9 cellular contexts compared by ENCODE assay signal in genomic region chr9:34256104-34256503, GRCh38.
A peak's percentile ranks its signal among the peaks of the same experiment; 100 is the strongest.
DNase-seq lines count a peak whose midpoint lies in the region; ATAC-seq and TF ChIP-seq lines count a peak whose summit lies in the region.
"Had no signal": no experiment of that assay in that cellular context is flagged by ENCODE, and none has a peak within 500 bp of the region (broad histone marks: within the 10 kb centered on the region; RNA-seq: fewer than 3 reads in every experiment).

No MANE protein-coding gene starts in this region.

- H4K20me1 ChIP-seq in BLaER1 treated with 17β-estradiol and CSF1 and Interleukin-3, amounts not matched to agents 10 nM and 100 nM, result peaks cover 3 to 77% (median 36%) of the 10 kb centered on the region in 11 experiments; a peak in 17 of 22 replicates

- H3K9me3 Mint-ChIP-seq in HFFc6, result no peaks in the 10 kb centered on the region

- peak overlapping the region; percentile 88 for H3K27ac Mint-ChIP-seq in HFFc6

- H3K4me2 ChIP-seq in BLaER1 treated with 17β-estradiol and CSF1 and Interleukin-3, amounts not matched to agents 10 nM and 100 nM, result peak overlapping the region; percentile 49 to 99 (median 82)

- peak overlapping the region in 8 of 11 experiments; percentile 14 to 73 (median 52); a peak in 11 of 22 replicates for H3K9ac ChIP-seq in BLaER1 treated with 17β-estradiol and CSF1 and Interleukin-3, amounts not matched to agents 10 nM and 100 nM
- H3K9ac ChIP-seq in liver (ENCODE audit: low read depth in 1 of 2, low read length in 2 of 2), result no peak overlapping the region

- TF ChIP-seq RAD21 in liver (IDR thresholded peaks at IDR 0.05), result peak in 1 of 2 donors; percentile 43

- peaks cover 34 to 69% (median 57%) of the 10 kb centered on the region in 11 experiments for H3K36me3 ChIP-seq in BLaER1 treated with 17β-estradiol and CSF1 and Interleukin-3, amounts not matched to agents 10 nM and 100 nM
- H3K36me3 ChIP-seq in liver (ENCODE audit: control insufficient read depth in 4 of 4, insufficient read depth in 3 of 4, low read depth in 1 of 4, low read length in 3 of 4), result peaks cover 4 to 15% (median 7%) of the 10 kb centered on the region in 4 donors

- no peaks in the 10 kb centered on the region for H3K27me3 ChIP-seq in BLaER1 treated with 17β-estradiol and CSF1 and Interleukin-3, amounts not matched to agents 10 nM and 100 nM
- no peaks in the 10 kb centered on the region for H3K27me3 ChIP-seq in liver (ENCODE audit: control insufficient read depth in 4 of 4, insufficient read depth in 4 of 4, low read length in 3 of 4)

- DNase-seq in HFFc6 (no peak), astrocyte of the cerebellum (ENCODE audit: low read depth) (no peak)
- no peak for DNase-seq in activated CD8-positive, alpha-beta memory T cell treated with anti-CD3 and anti-CD28 coated beads for 24 hours
- DNase-seq: NCI-H1417 treated with DMSO at 0.1 percent for 48 hours had no signal

- peaks cover 46% of the 10 kb centered on the region for H3K4me1 Mint-ChIP-seq in HFFc6 (ENCODE audit: low read depth)

- 94% methylated on average over 6 of the region's 6 CpGs for WGBS in liver

- in situ Hi-C loops in astrocyte of the cerebellum (cut with HindIII; ENCODE audit: low sequenced_read_pairs), result no loop called here

- peaks cover 26 to 85% (median 73%) of the 10 kb centered on the region in 10 experiments for H3K4me1 ChIP-seq in BLaER1 treated with 17β-estradiol and CSF1 and Interleukin-3, amounts not matched to agents 10 nM and 100 nM
- peaks cover 0 to 13% (median 11%) of the 10 kb centered on the region in 4 donors for H3K4me1 ChIP-seq in liver (ENCODE audit: control insufficient read depth in 4 of 4, insufficient read depth in 4 of 4, low read length in 3 of 4)

- H3K27ac ChIP-seq in BLaER1 treated with 17β-estradiol and CSF1 and Interleukin-3, amounts not matched to agents 10 nM and 100 nM, result peak overlapping the region in 8 of 11 experiments; percentile 42 to 74 (median 55); a peak in 16 of 22 replicates
- no peak overlapping the region for H3K27ac ChIP-seq in liver (ENCODE audit: low read depth in 1 of 2, low read length in 2 of 2)

- no peaks in the 10 kb centered on the region; the same call in 1 of the 2 replicates for H3K27me3 Mint-ChIP-seq in HFFc6 (ENCODE audit: insufficient read depth)

- ATAC-seq in HG02870 (IDR thresholded peaks at IDR 0.05; ENCODE audit: unreplicated experiment) (no peak), GM21737 (IDR thresholded peaks at IDR 0.05; ENCODE audit: unreplicated experiment) (no peak), GM18868 (IDR thresholded peaks at IDR 0.05; ENCODE audit: unreplicated experiment) (no peak)

- TF ChIP-seq CTCF in HFFc6 (IDR thresholded peaks at IDR 0.05) (peak; percentile 55; the same call in 1 of the 2 replicates), astrocyte of the cerebellum (IDR thresholded peaks at IDR 0.05; ENCODE audit: low read depth, low read length, missing control alignments) (peak; percentile 34), liver (IDR thresholded peaks at IDR 0.05; ENCODE audit: low read depth, low read length, missing input control) (peak; percentile 10)

- 0 out of 2 replicates have a peak overlapping the region, but pooled peaks have one; percentile 13 for H3K4me3 Mint-ChIP-seq in HFFc6

- H3K36me3 Mint-ChIP-seq in HFFc6 (ENCODE audit: low read depth), result no peaks in the 10 kb centered on the region

- no peaks in the 10 kb centered on the region for H3K9me3 ChIP-seq in BLaER1 treated with 17β-estradiol and CSF1 and Interleukin-3, amounts not matched to agents 10 nM and 100 nM (replicated peaks in 1 of 11)
- H3K9me3 ChIP-seq in liver (ENCODE audit: control insufficient read depth in 4 of 4, low read length in 3 of 4), result no peaks in the 10 kb centered on the region

- H3K4me3 ChIP-seq in BLaER1 treated with 17β-estradiol and CSF1 and Interleukin-3, amounts not matched to agents 10 nM and 100 nM, result peak overlapping the region in 3 of 10 experiments; percentile 32 to 55 (median 40); a peak in 5 of 20 replicates
- H3K4me3 ChIP-seq in astrocyte of the cerebellum (ENCODE audit: low read depth, low read length), result no peak overlapping the region
- no peak overlapping the region for H3K4me3 ChIP-seq in liver (ENCODE audit: low read depth in 1 of 3, low read length in 3 of 3)

TF ChIP-seq in liver, 16 proteins besides CTCF, POLR2A, EP300 and RAD21:
- TF ChIP-seq HNF4A (conservative IDR thresholded peaks at IDR 0.05), result no peak
- TF ChIP-seq YY1 (IDR thresholded peaks at IDR 0.05), result no peak
- no peak for TF ChIP-seq RXRA (IDR thresholded peaks at IDR 0.05)
- no peak for TF ChIP-seq TAF1 (conservative IDR thresholded peaks at IDR 0.05)
- TF ChIP-seq HNF4G (IDR thresholded peaks at IDR 0.05), result no peak
- TF ChIP-seq MAX (IDR thresholded peaks at IDR 0.05), result no peak
- no peak for TF ChIP-seq ZBTB33 (IDR thresholded peaks at IDR 0.05)
- no peak for TF ChIP-seq NR2F2 (IDR thresholded peaks at IDR 0.05)
- TF ChIP-seq ATF3 (IDR thresholded peaks at IDR 0.05), result no peak
- TF ChIP-seq GABPA (IDR thresholded peaks at IDR 0.05 in 1 of 2, conservative IDR thresholded peaks at IDR 0.05 in 1 of 2), result no peak
- no peak for TF ChIP-seq FOXA2 (IDR thresholded peaks at IDR 0.05)
- no peak for TF ChIP-seq JUND (IDR thresholded peaks at IDR 0.05)
- no peak for TF ChIP-seq SP1 (IDR thresholded peaks at IDR 0.05)
- no peak for TF ChIP-seq EGR1 (IDR thresholded peaks at IDR 0.05; ENCODE audit: low read depth in 2 of 2)
- TF ChIP-seq FOXA1 (IDR thresholded peaks at IDR 0.05), result no peak

Comparison
In these comparisons a context has a peak if more than half of its experiments do, and no peak if none do; other contexts are left out.
1. H3K27ac ChIP-seq: peak in BLaER1 treated with 17β-estradiol and CSF1 and Interleukin-3, amounts not matched to agents 10 nM and 100 nM (8 of 11); none in liver (0 of 2).
2. H3K9ac ChIP-seq: peak in BLaER1 treated with 17β-estradiol and CSF1 and Interleukin-3, amounts not matched to agents 10 nM and 100 nM (8 of 11); none in liver (0 of 2).
3. Peak in every context shown above with its lines, with median percentiles within 50 percentile points of each other: CTCF ChIP-seq.